ENCODE assay signal across 21 cellular contexts in the genomic region with DNA sequence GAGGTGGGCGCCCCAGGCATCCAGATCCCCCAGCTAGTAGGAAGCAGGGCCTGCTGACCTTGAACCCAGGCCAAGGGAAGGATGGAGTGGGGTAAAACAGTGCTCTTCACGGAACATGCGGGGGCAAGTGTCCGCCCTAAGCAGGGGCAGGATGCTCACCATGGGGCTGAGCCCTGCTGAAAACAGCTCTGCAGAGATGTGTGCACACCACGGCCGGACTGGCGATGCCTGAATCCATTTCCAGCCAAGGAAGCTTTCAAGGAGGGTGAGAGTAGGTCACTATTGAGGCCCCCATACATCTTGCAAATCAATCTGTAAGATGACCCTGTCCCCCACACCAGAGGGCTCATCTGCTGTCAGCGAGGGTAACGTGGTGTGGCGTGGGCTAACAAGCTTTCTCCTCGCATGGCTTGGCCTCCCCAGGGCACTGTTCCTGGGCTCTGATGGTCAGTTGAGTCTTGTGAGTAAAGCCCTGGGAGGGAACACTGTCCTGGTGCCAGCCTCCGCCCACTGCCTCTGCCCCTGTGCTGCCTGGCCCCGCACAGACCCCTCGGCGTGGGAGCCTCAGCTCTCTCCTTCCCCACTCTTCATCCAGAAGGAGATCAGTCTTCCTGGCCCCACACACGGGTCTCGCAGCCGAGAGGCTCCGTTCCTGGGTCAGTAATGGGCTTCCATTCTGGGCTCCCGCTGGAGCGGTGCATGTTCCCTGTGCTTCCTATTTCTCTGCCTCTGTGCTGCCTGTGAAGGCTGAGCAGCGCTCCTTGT.
DNase-seq lines count a peak whose midpoint lies in the region; ATAC-seq and TF ChIP-seq lines count a peak whose summit lies in the region.
"Had no signal": no experiment of that assay in that cellular context is flagged by ENCODE, and none has a peak within 500 bp of the region (broad histone marks: within the 10 kb centered on the region; RNA-seq: fewer than 3 reads in every experiment).

No MANE protein-coding gene starts in this region.

- no peaks in the 10 kb centered on the region for H3K9me3 ChIP-seq in neural progenitor cell (ENCODE audit: low read depth)
- H3K9me3 ChIP-seq: BLaER1, Caco-2, HAP-1 had no signal

- H3K4me1 ChIP-seq in neural progenitor cell, result peaks cover 12% of the 10 kb centered on the region
- H3K4me1 ChIP-seq: Caco-2, HAP-1 had no signal

- ATAC-seq in left cardiac atrium (no peak), HG03159 (IDR thresholded peaks at IDR 0.05; ENCODE audit: unreplicated experiment) (no peak)
- ATAC-seq: CD8-positive, alpha-beta T cell; GM23338 had no signal

- no peaks in the 10 kb centered on the region for H3K79me2 ChIP-seq in neural progenitor cell (ENCODE audit: low read depth)

- H3K4me2 ChIP-seq in neural progenitor cell, result no peak overlapping the region
- H3K4me2 ChIP-seq: GM23338 had no signal

- H3K36me3 ChIP-seq in neural progenitor cell, result no peaks in the 10 kb centered on the region
- H3K36me3 ChIP-seq: BLaER1, HAP-1 had no signal

- intact Hi-C loops in cardiac septum (cut with DNase I), result loop anchor here (2.0 to 10.0 kb wide), 2 partner anchors 81 to 121 kb away; no protein-coding TSS in a partner anchor
- intact Hi-C loops in left cardiac atrium (cut with DNase I), result loop anchor here in 1 of 2 donors (10.0 kb wide), 1 partner anchor 81 kb away; no protein-coding TSS in a partner anchor

- no peak overlapping the region for H2AFZ ChIP-seq in neural progenitor cell (replicated peaks)
- H2AFZ ChIP-seq: GM23338 had no signal

- DNase-seq in cardiac septum (ENCODE audit: low spot score) (peak; percentile 31), left cardiac atrium (no peak), epithelial cell of proximal tubule (ENCODE audit: low read depth) (no peak), neural progenitor cell (ENCODE audit: low spot score) (no peak), retina (peak; percentile 15), DMS153 (lab: John Stamatoyannopoulos, UW) (no peak), GM10266 (ENCODE audit: extremely low spot score) (no peak)
- DNase-seq: Caco-2; CD4-positive, CD25-positive, alpha-beta regulatory T cell; CD8-positive, alpha-beta T cell; DMS79; EL; GDM1; HFFc6 had no signal

- H3K9me3 Mint-ChIP-seq in neural progenitor cell, result no peaks in the 10 kb centered on the region
- H3K9me3 Mint-ChIP-seq: CD4-positive, CD25-positive, alpha-beta regulatory T cell; CD8-positive, alpha-beta T cell had no signal

- H3K27me3 ChIP-seq in neural progenitor cell, result no peaks in the 10 kb centered on the region
- H3K27me3 ChIP-seq: BLaER1 had no signal

- H3K4me3 ChIP-seq in epithelial cell of proximal tubule (ENCODE audit: low read depth, low read length) (peak overlapping the region; percentile 27), neural progenitor cell (no peak overlapping the region)
- H3K4me3 ChIP-seq: BLaER1, GM23338, HAP-1 had no signal

- H3F3A ChIP-seq in neural progenitor cell (ENCODE audit: low read depth), result peaks cover 9% of the 10 kb centered on the region

- peak overlapping the region; percentile 70 for H3K4me3 Mint-ChIP-seq in neural progenitor cell
- H3K4me3 Mint-ChIP-seq: B cell; CD4-positive, CD25-positive, alpha-beta regulatory T cell; CD8-positive, alpha-beta T cell; GM23338; HFFc6 had no signal

- peaks cover 8% of the 10 kb centered on the region for H3K27me3 Mint-ChIP-seq in neural progenitor cell (ENCODE audit: insufficient read depth, low read depth)
- H3K27me3 Mint-ChIP-seq: CD4-positive, CD25-positive, alpha-beta regulatory T cell had no signal

- H3K4me1 Mint-ChIP-seq in neural progenitor cell, result peaks cover 31% of the 10 kb centered on the region

- no peaks in the 10 kb centered on the region for H4K20me1 ChIP-seq in neural progenitor cell (ENCODE audit: low read depth)
- H4K20me1 ChIP-seq: BLaER1 had no signal

- no peak overlapping the region for H3K9ac ChIP-seq in neural progenitor cell
- H3K9ac ChIP-seq: BLaER1 had no signal

- H3K36me3 Mint-ChIP-seq in neural progenitor cell, result no peaks in the 10 kb centered on the region
- H3K36me3 Mint-ChIP-seq: CD8-positive, alpha-beta T cell had no signal

- TF ChIP-seq CTCF in epithelial cell of proximal tubule (conservative IDR thresholded peaks at IDR 0.05; ENCODE audit: low read depth, low read length), result no peak
- TF ChIP-seq CTCF in neural progenitor cell (IDR thresholded peaks at IDR 0.05), result no peak
- TF ChIP-seq CTCF in GM10266 (IDR thresholded peaks at IDR 0.05; ENCODE audit: control insufficient read depth, insufficient read depth, low read depth, missing control alignments), result no peak

- H3K27ac Mint-ChIP-seq in neural progenitor cell, result no peak overlapping the region
- H3K27ac Mint-ChIP-seq: B cell; CD4-positive, CD25-positive, alpha-beta regulatory T cell; CD8-positive, alpha-beta T cell; GM23338; HFFc6 had no signal

- H3K27ac ChIP-seq in neural progenitor cell, result no peak overlapping the region
- H3K27ac ChIP-seq: 22Rv1, BLaER1, C4-2B had no signal

Comparison
In these comparisons a context has a peak if more than half of its experiments do, and no peak if none do; other contexts are left out.
1. DNase-seq: peak in cardiac septum (single experiment) and retina (single experiment); none in left cardiac atrium (single experiment), epithelial cell of proximal tubule (single experiment), neural progenitor cell (single experiment), DMS153 (single experiment) and GM10266 (single experiment).